In the genomic region with DNA sequence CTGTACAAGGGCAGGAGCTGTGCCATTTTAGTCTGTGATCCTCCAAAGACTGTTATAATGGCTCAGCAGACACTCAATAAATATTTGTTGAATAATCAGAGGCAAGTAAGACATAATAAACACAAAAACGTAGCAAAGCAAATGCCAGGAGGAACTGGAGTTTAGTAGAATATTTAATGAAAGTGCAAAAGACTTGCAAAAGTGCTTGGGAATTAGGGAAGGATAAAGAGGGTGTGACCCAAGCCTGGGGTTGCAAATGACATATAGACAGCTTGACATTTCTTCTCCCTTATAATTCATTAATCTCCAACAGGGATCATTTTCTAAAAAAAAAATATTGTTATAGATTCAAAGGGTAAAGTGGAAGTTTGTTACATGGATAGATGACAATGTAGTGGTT, we compare ENCODE assay signal across 32 cellular contexts.
DNase-seq lines count a peak whose midpoint lies in the region; ATAC-seq and TF ChIP-seq lines count a peak whose summit lies in the region.
"Had no signal": no experiment of that assay in that cellular context is flagged by ENCODE, and none has a peak within 500 bp of the region (broad histone marks: within the 10 kb centered on the region; RNA-seq: fewer than 3 reads in every experiment).

No MANE protein-coding gene starts in this region.

- H3K4me3 ChIP-seq in ascending aorta: no peak overlapping the region
- no peak overlapping the region for H3K4me3 ChIP-seq in thoracic aorta
- H3K4me3 ChIP-seq in uterus: no peak overlapping the region
- H3K4me3 ChIP-seq: A549; BLaER1; BLaER1 treated with 17β-estradiol and CSF1 and Interleukin-3, amounts not matched to agents 10 nM and 100 nM had no signal

- DNase-seq in ascending aorta (ENCODE audit: low spot score in 2 of 2) (no peak), thoracic aorta (ENCODE audit: low spot score) (no peak), type B pancreatic cell (ENCODE audit: extremely low spot score, unreplicated experiment) (no peak), uterus (no peak), DMS79 treated with DMSO at 0.1 percent for 48 hours (lab: John Stamatoyannopoulos, UW) (no peak), posterior vena cava (ENCODE audit: low spot score) (no peak)
- DNase-seq: 8988T; ACHN; AML-193; BE2C; C1 segment of cervical spinal cord; Caco-2; Calu3; CD4-positive, alpha-beta memory T cell; CD4-positive, alpha-beta T cell; CD4-positive, CD25-positive, alpha-beta regulatory T cell; CD8-positive, alpha-beta memory T cell; CD8-positive, alpha-beta T cell; COR-L47; DMS 273 treated with DMSO at 0.1 percent for 48 hours; DMS153; DMS79; DND-41 had no signal

- TF ChIP-seq POLR2A in uterus (IDR thresholded peaks at IDR 0.05): no peak

- H3K27me3 Mint-ChIP-seq in type B pancreatic cell: peaks cover 3% of the 10 kb centered on the region
- H3K27me3 Mint-ChIP-seq: B cell; CD4-positive, alpha-beta memory T cell; CD4-positive, alpha-beta T cell; CD4-positive, CD25-positive, alpha-beta regulatory T cell; CD8-positive, alpha-beta memory T cell had no signal

- ATAC-seq in thoracic aorta (ENCODE audit: insufficient number of reproducible peaks, low FRiP score, low read depth): no peak
- ATAC-seq in GM18858 (IDR thresholded peaks at IDR 0.05; ENCODE audit: unreplicated experiment): no peak
- ATAC-seq in HG02759 (IDR thresholded peaks at IDR 0.05; ENCODE audit: unreplicated experiment): no peak
- ATAC-seq: A549; CD8-positive, alpha-beta T cell had no signal

- intact Hi-C loops in ascending aorta (cut with DNase I): loop anchor here (5.0 kb wide), 1 partner anchor 100 kb away; no protein-coding TSS in a partner anchor
- intact Hi-C loops in uterus (cut with DNase I; ENCODE audit: low total_unique reads): no loop called here
- intact Hi-C loops in posterior vena cava (cut with DNase I): no loop called here

- H3K36me3 ChIP-seq in ascending aorta: no peaks in the 10 kb centered on the region
- no peaks in the 10 kb centered on the region for H3K36me3 ChIP-seq in thoracic aorta
- no peaks in the 10 kb centered on the region for H3K36me3 ChIP-seq in uterus
- H3K36me3 ChIP-seq: BE2C; BLaER1; BLaER1 treated with 17β-estradiol and CSF1 and Interleukin-3, amounts not matched to agents 10 nM and 100 nM had no signal

- peak overlapping the region; percentile 18 for H3K27ac Mint-ChIP-seq in type B pancreatic cell
- H3K27ac Mint-ChIP-seq: B cell; CD14-positive monocyte; CD4-positive, alpha-beta memory T cell; CD4-positive, alpha-beta T cell; CD4-positive, CD25-positive, alpha-beta regulatory T cell; CD8-positive, alpha-beta memory T cell; CD8-positive, alpha-beta T cell had no signal

- H3K4me1 ChIP-seq in ascending aorta (peaks cover 0 to 8% of the 10 kb centered on the region in 2 donors), thoracic aorta (ENCODE audit: control insufficient read depth in 1 of 2, low read depth in 2 of 2) (peaks cover 3 to 16% of the 10 kb centered on the region in 2 donors), uterus (no peaks in the 10 kb centered on the region)
- H3K4me1 ChIP-seq: A549; BE2C; BLaER1; BLaER1 treated with 17β-estradiol and CSF1 and Interleukin-3, amounts not matched to agents 10 nM and 100 nM; Caco-2 had no signal

- H3K27ac ChIP-seq in ascending aorta (peak overlapping the region; percentile 59 to 76), thoracic aorta (peak overlapping the region; percentile 59 to 65), uterus (peak overlapping the region; percentile 29 to 73)
- H3K27ac ChIP-seq: 22Rv1; A549; BLaER1; BLaER1 treated with 17β-estradiol and CSF1 and Interleukin-3, amounts not matched to agents 10 nM and 100 nM; C4-2B had no signal

- H3K27me3 ChIP-seq in ascending aorta (no peaks in the 10 kb centered on the region), thoracic aorta (replicated peaks; ENCODE audit: insufficient read depth) (no peaks in the 10 kb centered on the region), uterus (no peaks in the 10 kb centered on the region)
- H3K27me3 ChIP-seq: BE2C; BLaER1; BLaER1 treated with 17β-estradiol and CSF1 and Interleukin-3, amounts not matched to agents 10 nM and 100 nM had no signal

- no peaks in the 10 kb centered on the region for H3K36me3 Mint-ChIP-seq in type B pancreatic cell
- H3K36me3 Mint-ChIP-seq: CD14-positive monocyte; CD4-positive, alpha-beta memory T cell; CD4-positive, CD25-positive, alpha-beta regulatory T cell; CD8-positive, alpha-beta memory T cell; CD8-positive, alpha-beta T cell had no signal

- TF ChIP-seq CTCF in ascending aorta (IDR thresholded peaks at IDR 0.05) (no peak), thoracic aorta (IDR thresholded peaks at IDR 0.05) (no peak), type B pancreatic cell (conservative IDR thresholded peaks at IDR 0.05) (no peak), uterus (IDR thresholded peaks at IDR 0.05) (no peak)

- H3K9me3 ChIP-seq in ascending aorta (no peaks in the 10 kb centered on the region), thoracic aorta (no peaks in the 10 kb centered on the region), uterus (no peaks in the 10 kb centered on the region)
- H3K9me3 ChIP-seq: A549; BE2C; BLaER1; BLaER1 treated with 17β-estradiol and CSF1 and Interleukin-3, amounts not matched to agents 10 nM and 100 nM; Caco-2 had no signal

- no peak overlapping the region for H3K4me3 Mint-ChIP-seq in type B pancreatic cell
- H3K4me3 Mint-ChIP-seq: B cell; CD14-positive monocyte; CD4-positive, alpha-beta memory T cell; CD4-positive, alpha-beta T cell; CD4-positive, CD25-positive, alpha-beta regulatory T cell; CD8-positive, alpha-beta memory T cell; CD8-positive, alpha-beta T cell had no signal

- H3K9me3 Mint-ChIP-seq in type B pancreatic cell: no peaks in the 10 kb centered on the region

- no peaks in the 10 kb centered on the region for H3K4me1 Mint-ChIP-seq in type B pancreatic cell (ENCODE audit: unreplicated experiment)
- H3K4me1 Mint-ChIP-seq: B cell; CD14-positive monocyte; CD4-positive, alpha-beta memory T cell; CD4-positive, CD25-positive, alpha-beta regulatory T cell; CD8-positive, alpha-beta memory T cell had no signal
